Comparison of ENCODE assay signal across 16 cellular contexts in genomic region chr7:102408530-102408929, GRCh38. TPM values are rescaled to one million over a fixed set of nuclear protein-coding genes. Genes with fewer than 3 reads are reported as not detected.
DNase-seq lines count a peak whose midpoint lies in the region; ATAC-seq and TF ChIP-seq lines count a peak whose summit lies in the region.
"Not testable (repeated sequence)": the region's sequence is repeated elsewhere in the genome, so short reads cannot be mapped to it uniquely, and the experiment has no call there.
"Had no signal": no experiment of that assay in that cellular context is flagged by ENCODE, and none has a peak within 500 bp of the region (broad histone marks: within the 10 kb centered on the region; RNA-seq: fewer than 3 reads in every experiment).

No MANE protein-coding gene starts in this region.

- peak; percentile 59 for ATAC-seq in GM19035 (IDR thresholded peaks at IDR 0.05; ENCODE audit: unreplicated experiment)
- peak; percentile 40 for ATAC-seq in GM21515 (IDR thresholded peaks at IDR 0.05; ENCODE audit: unreplicated experiment)
- peak; percentile 52 for ATAC-seq in HG02981 (IDR thresholded peaks at IDR 0.05; ENCODE audit: unreplicated experiment)
- not testable (repeated sequence) for ATAC-seq in activated CD8-positive, alpha-beta T cell treated with anti-CD3 and anti-CD28 coated beads for 36 hours

- peak; percentile 58 for DNase-seq in GM13976 (ENCODE audit: low spot score)
- not testable (repeated sequence) for DNase-seq in activated CD8-positive, alpha-beta T cell treated with anti-CD3 and anti-CD28 coated beads for 36 hours
- DNase-seq in kidney tubule cell (ENCODE audit: low spot score): peak; percentile 61

- POLR2A ChIA-PET in activated CD8-positive, alpha-beta T cell treated with anti-CD3 and anti-CD28 coated beads for 36 hours (lab: Charles Lee): interaction anchor here (0.6 to 13.4 kb wide), 3 partner anchors 12 to 427 kb away, joined by 4 to 147 read pairs (median 9); partner anchors contain the start of genes ORAI2 and PRKRIP1

- in situ Hi-C loops in GM13976 (cut with MboI; ENCODE audit: low sequenced_read_pairs, unreplicated experiment): not testable (repeated sequence)

- peak overlapping the region; percentile 2 to 38 (median 23) for H3K4me3 Mint-ChIP-seq in IgD-negative memory B cell
- H3K4me3 Mint-ChIP-seq in activated CD8-positive, alpha-beta T cell treated with anti-CD3 and anti-CD28 coated beads for 36 hours: not testable (repeated sequence)

- intact Hi-C loops in activated CD8-positive, alpha-beta T cell treated with anti-CD3 and anti-CD28 coated beads for 36 hours (cut with micrococcal nuclease): not testable (repeated sequence)

- peak overlapping the region; percentile 76 to 92 (median 84) for H3K27ac Mint-ChIP-seq in IgD-negative memory B cell
- H3K27ac Mint-ChIP-seq in activated CD8-positive, alpha-beta T cell treated with anti-CD3 and anti-CD28 coated beads for 36 hours: peak overlapping the region; percentile 14

- CTCF ChIA-PET in activated CD8-positive, alpha-beta T cell treated with anti-CD3 and anti-CD28 coated beads for 36 hours (lab: Charles Lee): interaction anchor here (1.3 to 5.5 kb wide), 3 partner anchors 15 to 42 kb away, joined by 3 to 38 read pairs (median 7); no protein-coding TSS in a partner anchor

- not testable (repeated sequence) for H3K27me3 Mint-ChIP-seq in IgD-negative memory B cell; activated CD8-positive, alpha-beta T cell treated with anti-CD3 and anti-CD28 coated beads for 36 hours

- H3K4me1 Mint-ChIP-seq in IgD-negative memory B cell: peaks cover 29 to 39% (median 38%) of the 10 kb centered on the region in 3 donors
- not testable (repeated sequence) for H3K4me1 Mint-ChIP-seq in activated CD8-positive, alpha-beta T cell treated with anti-CD3 and anti-CD28 coated beads for 36 hours (ENCODE audit: low read depth)

- H3K9me3 Mint-ChIP-seq in IgD-negative memory B cell; activated CD8-positive, alpha-beta T cell treated with anti-CD3 and anti-CD28 coated beads for 36 hours: not testable (repeated sequence)

- peaks cover 17% of the 10 kb centered on the region for H3K36me3 Mint-ChIP-seq in IgD-negative memory B cell
- peaks cover 62% of the 10 kb centered on the region for H3K36me3 Mint-ChIP-seq in activated CD8-positive, alpha-beta T cell treated with anti-CD3 and anti-CD28 coated beads for 36 hours (ENCODE audit: low read depth)

- TF ChIP-seq CTCF in GM13976 (IDR thresholded peaks at IDR 0.05; ENCODE audit: borderline replicate concordance, control extremely low read depth, extremely low read depth, insufficient read depth, missing control alignments); activated CD8-positive, alpha-beta T cell treated with anti-CD3 and anti-CD28 coated beads for 36 hours (IDR thresholded peaks at IDR 0.05): not testable (repeated sequence)

RNA-seq across cellular contexts. Expression of gene PRKRIP1, which starts 12.4 kb away (rescaled TPM):
- polyA plus RNA-seq in IgD-negative memory B cell: 35.1 TPM
- 10 to 100 TPM; 29.8 to 33.6 TPM for total RNA-seq in activated CD8-positive, alpha-beta T cell treated with anti-CD3 and anti-CD28 coated beads for 36 hours

RNA-seq across cellular contexts. Expression of gene ORAI2, which starts 24.8 kb away (rescaled TPM):
- polyA plus RNA-seq in IgD-negative memory B cell: 290 TPM
- 10 to 100 TPM; 29.4 to 35.8 TPM for total RNA-seq in activated CD8-positive, alpha-beta T cell treated with anti-CD3 and anti-CD28 coated beads for 36 hours

RNA-seq across cellular contexts. Expression of gene SPDYE6, which starts 52.3 kb away (rescaled TPM):
- 0.36 TPM for polyA plus RNA-seq in IgD-negative memory B cell
- total RNA-seq in activated CD8-positive, alpha-beta T cell treated with anti-CD3 and anti-CD28 coated beads for 36 hours: not detected
- total RNA-seq: activated CD8-positive, alpha-beta memory T cell treated with anti-CD3 and anti-CD28 coated beads for 36 hours; activated naive CD8-positive, alpha-beta T cell treated with anti-CD3 and anti-CD28 coated beads for 36 hours; CD8-positive, alpha-beta memory T cell; chondrocyte; H7; HT-29; lower leg skin; mucosa of descending colon; psoas muscle had no signal

RNA-seq across cellular contexts. Expression of gene ALKBH4, which starts 56.1 kb away (rescaled TPM):
- polyA plus RNA-seq in IgD-negative memory B cell: 18.1 TPM
- total RNA-seq in activated CD8-positive, alpha-beta T cell treated with anti-CD3 and anti-CD28 coated beads for 36 hours: 1 to 10 TPM; 6.0 to 6.9 TPM

RNA-seq across cellular contexts. Expression of gene LRWD1, which starts 56.3 kb away (rescaled TPM):
- polyA plus RNA-seq in IgD-negative memory B cell: 13.4 TPM
- 10 to 100 TPM; 12.3 to 12.7 TPM for total RNA-seq in activated CD8-positive, alpha-beta T cell treated with anti-CD3 and anti-CD28 coated beads for 36 hours
